Comparison of ENCODE assay signal across 18 cellular contexts in the genomic region with DNA sequence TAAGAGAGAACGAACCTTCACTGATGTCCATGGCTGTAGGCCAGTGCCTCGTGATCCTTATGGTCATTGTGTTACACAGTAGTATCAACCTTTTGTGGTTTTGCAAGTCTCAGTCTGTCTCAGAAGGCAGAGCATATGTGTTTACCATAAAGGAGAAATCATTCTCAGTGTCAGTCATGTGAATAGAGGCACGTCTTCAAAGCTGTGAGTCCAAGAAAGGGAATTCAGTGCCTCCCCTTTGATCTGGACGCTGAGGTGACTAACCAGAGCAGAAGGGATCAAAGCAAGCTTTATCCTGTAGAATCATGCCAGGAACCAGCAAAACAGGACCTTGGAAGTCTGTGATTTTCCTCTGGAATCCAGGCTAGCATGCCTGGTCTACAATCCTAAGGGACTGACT.
"Had no signal": no experiment of that assay in that cellular context is flagged by ENCODE, and none has a peak within 500 bp of the region (broad histone marks: within the 10 kb centered on the region; RNA-seq: fewer than 3 reads in every experiment).

No MANE protein-coding gene starts in this region.

- DNase-seq: activated CD4-positive, alpha-beta T cell treated with anti-CD3 and anti-CD28 coated beads for 1 hour; activated CD4-positive, alpha-beta T cell treated with anti-CD3 and anti-CD28 coated beads, Interleukin-2, amount 50 U/mL, for 4 hours; activated naive CD4-positive, alpha-beta T cell treated with anti-CD3 and anti-CD28 coated beads, Interleukin-2, amount 10 ng/mL, durations not matched to agents 7 days and 5 days; dorsolateral prefrontal cortex; endodermal cell; kidney; left ventricle myocardium inferior; mucosa of descending colon; naive thymus-derived CD4-positive, alpha-beta T cell; pancreas; stimulated activated CD4-positive, alpha-beta T cell treated with anti-CD3 and anti-CD28 coated beads, Interleukin-15, amount 100 ng/mL, for 24 hours; stimulated activated CD4-positive, alpha-beta T cell treated with anti-CD3 and anti-CD28 coated beads, Interleukin-4, amount 100 ng/mL, for 24 hours; stimulated activated naive CD8-positive, alpha-beta T cell treated with anti-CD3 and anti-CD28 coated beads, Interleukin-15, Interleukin-2, amounts not matched to agents 100 U/mL and 50 U/mL, for 24 hours; T-helper 9 cell had no signal

- H3K27me3 Mint-ChIP-seq: activated naive CD4-positive, alpha-beta T cell treated with anti-CD3 and anti-CD28 coated beads, Interleukin-2, amount 10 ng/mL, durations not matched to agents 7 days and 5 days; memory B cell; naive thymus-derived CD4-positive, alpha-beta T cell had no signal

- H3K9me3 ChIP-seq: ascending aorta, mucosa of descending colon, pancreas, suprapubic skin had no signal

- H3K36me3 Mint-ChIP-seq: activated naive CD4-positive, alpha-beta T cell treated with anti-CD3 and anti-CD28 coated beads, Interleukin-2, amount 10 ng/mL, durations not matched to agents 7 days and 5 days; memory B cell; naive thymus-derived CD4-positive, alpha-beta T cell; type B pancreatic cell had no signal

- H3K27me3 ChIP-seq: ascending aorta, dorsolateral prefrontal cortex, pancreas, suprapubic skin had no signal

- H3K27ac Mint-ChIP-seq: activated naive CD4-positive, alpha-beta T cell treated with anti-CD3 and anti-CD28 coated beads, Interleukin-2, amount 10 ng/mL, durations not matched to agents 7 days and 5 days; endodermal cell; memory B cell; naive thymus-derived CD4-positive, alpha-beta T cell; type B pancreatic cell had no signal

- FAIRE-seq: kidney, pancreas had no signal

- H3K27ac ChIP-seq: ascending aorta, dorsolateral prefrontal cortex, left ventricle myocardium inferior, pancreas, suprapubic skin had no signal

- H3K4me1 ChIP-seq: ascending aorta, left ventricle myocardium inferior, pancreas, suprapubic skin had no signal

- H3K4me3 ChIP-seq: ascending aorta, dorsolateral prefrontal cortex, left ventricle myocardium inferior, mucosa of descending colon, pancreas, suprapubic skin had no signal

- ATAC-seq: mucosa of descending colon; naive thymus-derived CD4-positive, alpha-beta T cell; pancreas; stimulated activated naive CD8-positive, alpha-beta T cell treated with anti-CD3 and anti-CD28 coated beads, Interleukin-15, Interleukin-2, amounts not matched to agents 100 U/mL and 50 U/mL, for 24 hours had no signal

- H3K4me3 Mint-ChIP-seq: activated naive CD4-positive, alpha-beta T cell treated with anti-CD3 and anti-CD28 coated beads, Interleukin-2, amount 10 ng/mL, durations not matched to agents 7 days and 5 days; endodermal cell; memory B cell; naive thymus-derived CD4-positive, alpha-beta T cell; type B pancreatic cell had no signal

- H3K4me1 Mint-ChIP-seq: activated naive CD4-positive, alpha-beta T cell treated with anti-CD3 and anti-CD28 coated beads, Interleukin-2, amount 10 ng/mL, durations not matched to agents 7 days and 5 days; memory B cell; naive thymus-derived CD4-positive, alpha-beta T cell had no signal

- H3K36me3 ChIP-seq: ascending aorta, left ventricle myocardium inferior, pancreas, suprapubic skin had no signal
